Comparison of ENCODE assay signal across 8 cellular contexts in genomic region chr6:75230484-75231325, GRCh38. TPM values are rescaled to one million over a fixed set of nuclear protein-coding genes. Genes with fewer than 3 reads are reported as not detected.
DNase-seq lines count a peak whose midpoint lies in the region; ATAC-seq, FAIRE-seq and TF ChIP-seq lines count a peak whose summit lies in the region.

No MANE protein-coding gene starts in this region.

- H3K36me3 Mint-ChIP-seq in WTC11 = no peaks in the 10 kb centered on the region
- H3K36me3 Mint-ChIP-seq in activated CD8-positive, alpha-beta memory T cell treated with anti-CD3 and anti-CD28 coated beads, Interleukin-2, amount 10 ng/mL, durations not matched to agents 7 days and 5 days = no peaks in the 10 kb centered on the region

- DNase-seq in COR-L47 (lab: John Stamatoyannopoulos, UW) (peak; percentile 15), HTR-8/SVneo (ENCODE audit: insufficient read length, low spot score) (peak; percentile 58), WTC11 (ENCODE audit: low spot score) (peak; percentile 41), hepatocyte (ENCODE audit: low spot score) (peak; percentile 77), tibial nerve (ENCODE audit: low spot score in 2 of 2) (peak in 1 of 2 donors; percentile 61), UCSD-AML1 (lab: John Stamatoyannopoulos, UW; ENCODE audit: unreplicated experiment) (no peak)
- no peak for DNase-seq in activated CD8-positive, alpha-beta memory T cell treated with anti-CD3 and anti-CD28 coated beads, Interleukin-2, amount 10 ng/mL, durations not matched to agents 7 days and 5 days
- no peak for DNase-seq in stimulated activated CD4-positive, alpha-beta T cell treated with anti-CD3 and anti-CD28 coated beads, Interleukin-2, amount 100 ng/mL, for 48 hours

- H3K36me3 ChIP-seq in hepatocyte (replicated peaks; ENCODE audit: insufficient read depth, low read depth) = no peaks in the 10 kb centered on the region
- H3K36me3 ChIP-seq in tibial nerve = peaks cover 0 to 2% (median 0%) of the 10 kb centered on the region in 3 donors

- H3K27ac ChIP-seq in hepatocyte (no peak overlapping the region), tibial nerve (peak overlapping the region in 1 of 4 donors; percentile 0)

- CTCF ChIA-PET in WTC11 (lab: Charles Lee) = interaction anchor here (2.7 kb wide), 1 partner anchor 22 kb away, joined by 10 read pairs; no protein-coding TSS in a partner anchor
- CTCF ChIA-PET in activated CD8-positive, alpha-beta memory T cell treated with anti-CD3 and anti-CD28 coated beads, Interleukin-2, amount 10 ng/mL, durations not matched to agents 7 days and 5 days (lab: Charles Lee) = no interaction called here

- TF ChIP-seq POLR2A in tibial nerve (IDR thresholded peaks at IDR 0.05) = no peak

- peak overlapping the region; percentile 42 for H3K4me2 ChIP-seq in hepatocyte

- no peaks in the 10 kb centered on the region for H3K9me3 Mint-ChIP-seq in WTC11
- H3K9me3 Mint-ChIP-seq in activated CD8-positive, alpha-beta memory T cell treated with anti-CD3 and anti-CD28 coated beads, Interleukin-2, amount 10 ng/mL, durations not matched to agents 7 days and 5 days (ENCODE audit: low read depth) = no peaks in the 10 kb centered on the region

- H3K27me3 ChIP-seq in hepatocyte = no peaks in the 10 kb centered on the region
- H3K27me3 ChIP-seq in tibial nerve = no peaks in the 10 kb centered on the region

- H3K4me3 ChIP-seq in hepatocyte (no peak overlapping the region), tibial nerve (no peak overlapping the region)

- H3K27me3 Mint-ChIP-seq in WTC11 (ENCODE audit: low read depth) = no peaks in the 10 kb centered on the region
- H3K27me3 Mint-ChIP-seq in activated CD8-positive, alpha-beta memory T cell treated with anti-CD3 and anti-CD28 coated beads, Interleukin-2, amount 10 ng/mL, durations not matched to agents 7 days and 5 days = peaks cover 7% of the 10 kb centered on the region

- peak; percentile 85 for ATAC-seq in WTC11
- ATAC-seq in activated CD8-positive, alpha-beta memory T cell treated with anti-CD3 and anti-CD28 coated beads, Interleukin-2, amount 10 ng/mL, durations not matched to agents 7 days and 5 days = no peak

- peaks cover 43% of the 10 kb centered on the region for H3K4me1 Mint-ChIP-seq in WTC11
- H3K4me1 Mint-ChIP-seq in activated CD8-positive, alpha-beta memory T cell treated with anti-CD3 and anti-CD28 coated beads, Interleukin-2, amount 10 ng/mL, durations not matched to agents 7 days and 5 days = peaks cover 2% of the 10 kb centered on the region

- H3K4me3 Mint-ChIP-seq in WTC11 = no peak overlapping the region
- no peak overlapping the region for H3K4me3 Mint-ChIP-seq in activated CD8-positive, alpha-beta memory T cell treated with anti-CD3 and anti-CD28 coated beads, Interleukin-2, amount 10 ng/mL, durations not matched to agents 7 days and 5 days

- WGBS in hepatocyte (ENCODE audit: low lambda C conversion rate, missing lambda C conversion rate) = 44% methylated on average over 10 of the region's 10 CpGs
- 42 to 49% methylated on average over 10 of the region's 10 CpGs for WGBS in tibial nerve, 2 donors

- no peaks in the 10 kb centered on the region for H3K79me2 ChIP-seq in hepatocyte

- no peaks in the 10 kb centered on the region for H4K20me1 ChIP-seq in hepatocyte (ENCODE audit: insufficient read depth, poor library complexity, severe bottlenecking)

- TF ChIP-seq EP300 in tibial nerve (IDR thresholded peaks at IDR 0.05) = no peak

- H2AFZ ChIP-seq in hepatocyte = no peak overlapping the region

- TF ChIP-seq CTCF in WTC11 (IDR thresholded peaks at IDR 0.05) (0 out of 2 replicates have a peak, but pooled peaks have one; percentile 34), hepatocyte (IDR thresholded peaks at IDR 0.05; ENCODE audit: poor library complexity) (peak; percentile 77), tibial nerve (IDR thresholded peaks at IDR 0.05) (peak; percentile 40 to 82 (median 68))

- POLR2A ChIA-PET in WTC11 (lab: Charles Lee) = no interaction called here

- no peaks in the 10 kb centered on the region for H3K9me3 ChIP-seq in hepatocyte (ENCODE audit: low read depth)
- no peaks in the 10 kb centered on the region for H3K9me3 ChIP-seq in tibial nerve

- H3K4me1 ChIP-seq in hepatocyte (ENCODE audit: insufficient read depth) = no peaks in the 10 kb centered on the region
- peaks cover 0 to 22% (median 0%) of the 10 kb centered on the region in 4 donors for H3K4me1 ChIP-seq in tibial nerve

- FAIRE-seq in HTR-8/SVneo (lab: Jason Lieb, UNC) = no peak

- no peak overlapping the region for H3K27ac Mint-ChIP-seq in WTC11
- H3K27ac Mint-ChIP-seq in activated CD8-positive, alpha-beta memory T cell treated with anti-CD3 and anti-CD28 coated beads, Interleukin-2, amount 10 ng/mL, durations not matched to agents 7 days and 5 days = no peak overlapping the region

- no peaks in the 10 kb centered on the region for H3K9me2 ChIP-seq in hepatocyte (replicated peaks; ENCODE audit: insufficient read depth)

TF ChIP-seq in WTC11, 78 proteins besides CTCF, POLR2A, EP300 and RAD21:
- TF ChIP-seq NFATC4 (CRISPR knock-in tag; IDR thresholded peaks at IDR 0.05) = no peak
- TF ChIP-seq ZNF232 (CRISPR knock-in tag; IDR thresholded peaks at IDR 0.05) = no peak
- no peak for TF ChIP-seq ATF1 (CRISPR knock-in tag; IDR thresholded peaks at IDR 0.05)

RNA-seq across cellular contexts. Expression of gene COX7A2, which starts 12.9 kb away (rescaled TPM):
- total RNA-seq in WTC11 (2021) (465 to 500 TPM (median 472 TPM) in 3 replicates), hepatocyte (167 and 465 TPM in 2 replicates), tibial nerve (100 to 1,000 TPM; 178 to 529 (median 230) TPM)
- polyA plus RNA-seq in hepatocyte = 635 and 703 TPM in 2 replicates
- 100 to 1,000 TPM; 377 to 456 TPM for total RNA-seq in activated CD8-positive, alpha-beta memory T cell treated with anti-CD3 and anti-CD28 coated beads, Interleukin-2, amount 10 ng/mL, durations not matched to agents 7 days and 5 days

RNA-seq across cellular contexts. Expression of gene COL12A1, which starts 24.9 kb away (rescaled TPM):
- total RNA-seq in WTC11 (2021) (1.1 to 1.4 TPM (median 1.2 TPM) in 3 replicates), hepatocyte (48.4 and 49.0 TPM in 2 replicates), tibial nerve (100 to 1,000 TPM; 208 to 539 (median 257) TPM)
- 9.2 and 13.3 TPM in 2 replicates for polyA plus RNA-seq in hepatocyte
- total RNA-seq in activated CD8-positive, alpha-beta memory T cell treated with anti-CD3 and anti-CD28 coated beads, Interleukin-2, amount 10 ng/mL, durations not matched to agents 7 days and 5 days = not detected

RNA-seq across cellular contexts. Expression of gene TMEM30A, which starts 53.9 kb away (rescaled TPM):
- total RNA-seq in WTC11 (2021) = 68.2 to 81.2 TPM (median 72.6 TPM) in 3 replicates
- 159 and 165 TPM in 2 replicates for total RNA-seq in hepatocyte
- 71.1 and 71.5 TPM in 2 replicates for polyA plus RNA-seq in hepatocyte
- total RNA-seq in tibial nerve = 100 to 1,000 TPM in 1 of 4 donors, 10 to 100 TPM in 3; 62.4 to 101 (median 76.9) TPM
- 10 to 100 TPM; 39.9 to 54.4 TPM for total RNA-seq in activated CD8-positive, alpha-beta memory T cell treated with anti-CD3 and anti-CD28 coated beads, Interleukin-2, amount 10 ng/mL, durations not matched to agents 7 days and 5 days

Comparison
In these comparisons a context has a peak if more than half of its experiments do, and no peak if none do; other contexts are left out.
1. DNase-seq: peak in COR-L47 (single experiment), HTR-8/SVneo (single experiment), WTC11 (single experiment) and hepatocyte (single experiment); none in activated CD8-positive, alpha-beta memory T cell treated with anti-CD3 and anti-CD28 coated beads, Interleukin-2, amount 10 ng/mL, durations not matched to agents 7 days and 5 days (single experiment), UCSD-AML1 (single experiment) and stimulated activated CD4-positive, alpha-beta T cell treated with anti-CD3 and anti-CD28 coated beads, Interleukin-2, amount 100 ng/mL, for 48 hours (0 of 2).
2. RNA of gene COL12A1, which starts 24.9 kb away (total RNA-seq): 208 to 539 TPM in tibial nerve and 48.4 to 49.0 TPM in hepatocyte; 1.1 to 1.4 TPM in WTC11 and not detected in activated CD8-positive, alpha-beta memory T cell treated with anti-CD3 and anti-CD28 coated beads, Interleukin-2, amount 10 ng/mL, durations not matched to agents 7 days and 5 days; every median in the first group is over 10 times any median in the second.
3. Peak in every context shown above with its lines, with median percentiles within 50 percentile points of each other: CTCF ChIP-seq.